ENCODE assay signal across 22 cellular contexts in genomic region chr1:24822887-24823286, GRCh38.
DNase-seq lines count a peak whose midpoint lies in the region; TF ChIP-seq lines count a peak whose summit lies in the region.
"Had no signal": no experiment of that assay in that cellular context is flagged by ENCODE, and none has a peak within 500 bp of the region (broad histone marks: within the 10 kb centered on the region; RNA-seq: fewer than 3 reads in every experiment).

No MANE protein-coding gene starts in this region.

- H3K27ac ChIP-seq in left ventricle myocardium inferior (replicated peaks) (peak overlapping the region; percentile 2), mesodermal cell (ENCODE audit: low read depth, low read length, severe bottlenecking) (peak overlapping the region; percentile 30)
- H3K27ac ChIP-seq: A549, prostate gland, transverse colon, VCaP had no signal

- H3K4me1 Mint-ChIP-seq in dendritic cell treated with granulocyte-macrophage colony-stimulating factor and Interleukin-4, amounts not matched to agents 40 ng/mL and 50 ng/mL, for 4 days (ENCODE audit: low read depth) = peaks cover 20% of the 10 kb centered on the region
- H3K4me1 Mint-ChIP-seq: activated naive CD8-positive, alpha-beta T cell treated with anti-CD3 and anti-CD28 coated beads for 36 hours; CD8-positive, alpha-beta memory T cell; natural killer cell had no signal

- H3K27me3 ChIP-seq in left ventricle myocardium inferior (ENCODE audit: low read depth) = no peaks in the 10 kb centered on the region
- H3K27me3 ChIP-seq: transverse colon had no signal

- TF ChIP-seq CTCF in left ventricle myocardium inferior (IDR thresholded peaks at IDR 0.05; ENCODE audit: borderline replicate concordance) = no peak

- no peaks in the 10 kb centered on the region for H3K27me3 Mint-ChIP-seq in dendritic cell treated with granulocyte-macrophage colony-stimulating factor and Interleukin-4, amounts not matched to agents 40 ng/mL and 50 ng/mL, for 4 days

- H3K4me3 Mint-ChIP-seq in dendritic cell treated with granulocyte-macrophage colony-stimulating factor and Interleukin-4, amounts not matched to agents 40 ng/mL and 50 ng/mL, for 4 days = no peak overlapping the region
- H3K4me3 Mint-ChIP-seq: activated CD8-positive, alpha-beta T cell treated with anti-CD3 and anti-CD28 coated beads for 36 hours; activated naive CD8-positive, alpha-beta T cell treated with anti-CD3 and anti-CD28 coated beads for 36 hours; CD8-positive, alpha-beta memory T cell; natural killer cell had no signal

- H3K36me3 Mint-ChIP-seq in dendritic cell treated with granulocyte-macrophage colony-stimulating factor and Interleukin-4, amounts not matched to agents 40 ng/mL and 50 ng/mL, for 4 days (ENCODE audit: low read depth) = peaks cover 26% of the 10 kb centered on the region
- H3K36me3 Mint-ChIP-seq: activated naive CD8-positive, alpha-beta T cell treated with anti-CD3 and anti-CD28 coated beads for 36 hours; CD8-positive, alpha-beta memory T cell; natural killer cell had no signal

- H3K9me3 Mint-ChIP-seq in dendritic cell treated with granulocyte-macrophage colony-stimulating factor and Interleukin-4, amounts not matched to agents 40 ng/mL and 50 ng/mL, for 4 days = no peaks in the 10 kb centered on the region
- H3K9me3 Mint-ChIP-seq: activated CD8-positive, alpha-beta T cell treated with anti-CD3 and anti-CD28 coated beads for 36 hours; activated naive CD8-positive, alpha-beta T cell treated with anti-CD3 and anti-CD28 coated beads for 36 hours; CD8-positive, alpha-beta memory T cell; natural killer cell had no signal

- DNase-seq in left ventricle myocardium inferior (no peak), cardiac septum (ENCODE audit: low spot score) (no peak), cortex of kidney (lab: John Stamatoyannopoulos, UW) (no peak), nucleus accumbens (lab: John Stamatoyannopoulos, UW) (no peak), superior temporal gyrus (ENCODE audit: extremely low spot score) (no peak), GM19238 (ENCODE audit: insufficient read length, low spot score) (no peak)
- DNase-seq: activated CD8-positive, alpha-beta T cell treated with anti-CD3 and anti-CD28 coated beads for 36 hours; activated naive CD8-positive, alpha-beta T cell treated with anti-CD3 and anti-CD28 coated beads for 36 hours; activated T-cell treated with anti-CD3 and anti-CD28 coated beads, Interleukin-2, amount 50 U/mL, for 48 hours; caudate nucleus; CD8-positive, alpha-beta memory T cell; effector memory CD4-positive, alpha-beta T cell; natural killer cell; NCI-H1694; NCI-H2227 treated with DMSO at 0.1 percent for 48 hours; RPMI8226; transverse colon had no signal

- H3K9me3 ChIP-seq in left ventricle myocardium inferior (replicated peaks) (no peaks in the 10 kb centered on the region), mesodermal cell (ENCODE audit: control insufficient read depth, low read length) (no peaks in the 10 kb centered on the region)
- H3K9me3 ChIP-seq: A549, prostate gland, transverse colon had no signal

- H3K27ac Mint-ChIP-seq in dendritic cell treated with granulocyte-macrophage colony-stimulating factor and Interleukin-4, amounts not matched to agents 40 ng/mL and 50 ng/mL, for 4 days = peak overlapping the region; percentile 80
- H3K27ac Mint-ChIP-seq: activated CD8-positive, alpha-beta T cell treated with anti-CD3 and anti-CD28 coated beads for 36 hours; activated naive CD8-positive, alpha-beta T cell treated with anti-CD3 and anti-CD28 coated beads for 36 hours; natural killer cell had no signal

- H3K4me1 ChIP-seq in left ventricle myocardium inferior = peaks cover 64% of the 10 kb centered on the region
- H3K4me1 ChIP-seq in mesodermal cell (ENCODE audit: control insufficient read depth, insufficient read depth, low read length, poor library complexity, severe bottlenecking) = peaks cover 13% of the 10 kb centered on the region
- H3K4me1 ChIP-seq: prostate gland had no signal

- intact Hi-C loops in left ventricle myocardium inferior (cut with micrococcal nuclease) (no loop called here), cardiac septum (cut with DNase I) (loop anchor here (10.0 kb wide), 1 partner anchor 48 kb away; no protein-coding TSS in a partner anchor)
- intact Hi-C loops in dendritic cell treated with granulocyte-macrophage colony-stimulating factor and Interleukin-4, amounts not matched to agents 40 ng/mL and 50 ng/mL, for 4 days (cut with micrococcal nuclease) = loop anchor here (5.0 kb wide), 1 partner anchor 61 kb away; no protein-coding TSS in a partner anchor

- H3K4me3 ChIP-seq in left ventricle myocardium inferior = no peak overlapping the region
- H3K4me3 ChIP-seq in mesodermal cell (ENCODE audit: extremely low read depth, insufficient read depth, low read length, poor library complexity, severe bottlenecking) = no peak overlapping the region
- H3K4me3 ChIP-seq: A549, prostate gland, transverse colon had no signal

- peaks cover 7% of the 10 kb centered on the region for H3K36me3 ChIP-seq in left ventricle myocardium inferior
- H3K36me3 ChIP-seq in mesodermal cell (ENCODE audit: control insufficient read depth, insufficient read depth, low read length) = peaks cover 49% of the 10 kb centered on the region
- H3K36me3 ChIP-seq: prostate gland, transverse colon had no signal
